Comparison of ENCODE assay signal across 16 cellular contexts in genomic region chr21:17460094-17460493, GRCh38. TPM values are rescaled to one million over a fixed set of nuclear protein-coding genes. Genes with fewer than 3 reads are reported as not detected.
DNase-seq lines count a peak whose midpoint lies in the region; ATAC-seq and TF ChIP-seq lines count a peak whose summit lies in the region.
"Had no signal": no experiment of that assay in that cellular context is flagged by ENCODE, and none has a peak within 500 bp of the region (broad histone marks: within the 10 kb centered on the region; RNA-seq: fewer than 3 reads in every experiment).

No MANE protein-coding gene starts in this region.

- ATAC-seq in Right ventricle myocardium inferior (no peak), left ventricle myocardium superior (peak; percentile 29)

- no peak overlapping the region for H3K27ac Mint-ChIP-seq in activated T-cell treated with anti-CD3 and anti-CD28 coated beads, Interleukin-2, amount 50 U/mL, for 24 hours

- peaks cover 25% of the 10 kb centered on the region for H3K4me1 ChIP-seq in left ventricle myocardium inferior

- H3K27me3 ChIP-seq in left ventricle myocardium inferior (ENCODE audit: low read depth) = no peaks in the 10 kb centered on the region

- no peaks in the 10 kb centered on the region for H3K36me3 ChIP-seq in left ventricle myocardium inferior

- H3K27me3 Mint-ChIP-seq in activated T-cell treated with anti-CD3 and anti-CD28 coated beads, Interleukin-2, amount 50 U/mL, for 24 hours = peaks cover 11% of the 10 kb centered on the region

- no peaks in the 10 kb centered on the region for H3K36me3 Mint-ChIP-seq in activated T-cell treated with anti-CD3 and anti-CD28 coated beads, Interleukin-2, amount 50 U/mL, for 24 hours (ENCODE audit: low read depth)

- TF ChIP-seq CTCF in left ventricle myocardium inferior (IDR thresholded peaks at IDR 0.05; ENCODE audit: borderline replicate concordance) (no peak), GM10248 (IDR thresholded peaks at IDR 0.05; ENCODE audit: control extremely low read depth, extremely low read depth, low read depth, missing control alignments) (no peak)

- H3K27ac ChIP-seq in left ventricle myocardium inferior (replicated peaks) = peak overlapping the region; percentile 84
- H3K27ac ChIP-seq: C4-2B had no signal

- no peaks in the 10 kb centered on the region for H3K9me3 Mint-ChIP-seq in activated T-cell treated with anti-CD3 and anti-CD28 coated beads, Interleukin-2, amount 50 U/mL, for 24 hours

- CTCF ChIA-PET in GM10248 (lab: Yijun Ruan, JAX) = interaction anchor here (1.3 kb wide), 2 partner anchors 8 to 35 kb away, joined by 3 read pairs; no protein-coding TSS in a partner anchor

- H3K4me3 ChIP-seq in left ventricle myocardium inferior = no peak overlapping the region

- intact Hi-C loops in left ventricle myocardium inferior (cut with micrococcal nuclease) = no loop called here
- intact Hi-C loops in Right ventricle myocardium inferior (cut with DNase I) = no loop called here
- intact Hi-C loops in left ventricle myocardium superior (cut with micrococcal nuclease) = loop anchor here (2.0 kb wide), 1 partner anchor 35 kb away; no protein-coding TSS in a partner anchor

- no peaks in the 10 kb centered on the region for H3K4me1 Mint-ChIP-seq in activated T-cell treated with anti-CD3 and anti-CD28 coated beads, Interleukin-2, amount 50 U/mL, for 24 hours (ENCODE audit: low read depth)

- POLR2A ChIA-PET in GM10248 (lab: Yijun Ruan, JAX) = no interaction called here

- DNase-seq in left ventricle myocardium inferior (no peak), Right ventricle myocardium inferior (ENCODE audit: missing footprints) (no peak), NCI-H69 (lab: John Stamatoyannopoulos, UW) (peak; percentile 43), left ventricle myocardium superior (no peak), GM10248 (ENCODE audit: extremely low spot score) (no peak), H4 (ENCODE audit: low spot score) (no peak), medulla oblongata (ENCODE audit: extremely low spot score) (no peak)
- no peak for DNase-seq in activated T-cell treated with anti-CD3 and anti-CD28 coated beads, Interleukin-2, amount 50 U/mL, for 24 hours
- DNase-seq: DMS153, Karpas-422, MM.1S, NCI-H1092 treated with DMSO at 0.1 percent for 48 hours, NCI-H187 treated with DMSO at 0.1 percent for 48 hours, NCI-H524, SIG-M5 had no signal

- no peak overlapping the region for H3K4me3 Mint-ChIP-seq in activated T-cell treated with anti-CD3 and anti-CD28 coated beads, Interleukin-2, amount 50 U/mL, for 24 hours

- H3K9me3 ChIP-seq in left ventricle myocardium inferior (replicated peaks) = no peaks in the 10 kb centered on the region

RNA-seq across cellular contexts. Expression of gene CXADR, which starts 52.7 kb away (rescaled TPM):
- total RNA-seq in left ventricle myocardium inferior (24.5 TPM), Right ventricle myocardium inferior (25.5 TPM), left ventricle myocardium superior (27.1 TPM)
- 15.8 and 22.3 TPM in 2 replicates for total RNA-seq in H4 (2014; rRNA removed; shearing (Covaris generic))
